In the genomic region with DNA sequence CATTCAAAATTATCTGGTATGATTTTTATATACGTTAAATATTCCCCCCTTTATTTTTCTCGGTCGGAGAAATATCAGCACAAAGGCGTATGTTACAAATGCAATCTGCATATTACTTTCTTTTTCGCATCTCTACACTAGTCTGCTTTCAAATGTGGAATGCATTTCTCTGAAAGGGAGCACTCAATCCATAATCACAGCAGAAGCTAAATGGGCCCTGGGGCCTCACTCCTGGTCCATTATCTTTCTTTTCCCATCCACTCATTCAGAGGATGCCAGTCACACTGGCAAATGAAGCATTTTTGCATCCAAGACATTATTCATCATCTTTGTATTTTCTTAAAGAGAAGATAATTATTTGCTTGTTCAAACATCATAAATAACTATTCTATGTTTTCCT, we compare ENCODE assay signal across 24 cellular contexts.
"Had no signal": no experiment of that assay in that cellular context is flagged by ENCODE, and none has a peak within 500 bp of the region (broad histone marks: within the 10 kb centered on the region; RNA-seq: fewer than 3 reads in every experiment).

No MANE protein-coding gene starts in this region.

- H3K4me1 ChIP-seq: esophagus squamous epithelium, lower lobe of right lung, pancreas, right atrium auricular region, suprapubic skin, upper lobe of right lung, uterus had no signal

- H3K36me3 Mint-ChIP-seq: naive thymus-derived CD8-positive, alpha-beta T cell had no signal

- H3K4me3 ChIP-seq: esophagus squamous epithelium, lower lobe of right lung, pancreas, right atrium auricular region, smooth muscle cell, suprapubic skin, transverse colon, upper lobe of right lung, uterus had no signal

- DNase-seq: cortex of kidney; effector memory CD8-positive, alpha-beta T cell; erythroblast; esophagus squamous epithelium; head of caudate nucleus; left ventricle myocardium superior; lower lobe of right lung; naive thymus-derived CD8-positive, alpha-beta T cell; nephron progenitor cell; occipital lobe; pancreas; stimulated activated CD4-positive, alpha-beta T cell treated with anti-CD3 and anti-CD28 coated beads, Interleukin-12 subunit alpha, Interleukin-12 subunit beta, amount 100 ng/mL, for 4 hours; stimulated activated CD4-positive, alpha-beta T cell treated with anti-CD3 and anti-CD28 coated beads, Interleukin-1b, Interleukin-23, amount 100 ng/mL, for 48 hours; stimulated activated CD4-positive, alpha-beta T cell treated with anti-CD3 and anti-CD28 coated beads, Interleukin-4, amount 100 ng/mL, for 1 hour; stimulated activated CD8-positive, alpha-beta memory T cell treated with anti-CD3 and anti-CD28 coated beads, Interleukin-4, amount 100 ng/mL, for 48 hours; stimulated activated naive CD4-positive, alpha-beta T cell; stimulated activated naive CD8-positive, alpha-beta T cell treated with anti-CD3 and anti-CD28 coated beads, Interleukin-15, amount 100 ng/mL, for 72 hours; transverse colon; upper lobe of right lung; uterus had no signal

- H3K27ac ChIP-seq: esophagus squamous epithelium, lower lobe of right lung, pancreas, right atrium auricular region, suprapubic skin, transverse colon, upper lobe of right lung, uterus had no signal

- ATAC-seq: effector memory CD8-positive, alpha-beta T cell; left ventricle myocardium superior; lower lobe of right lung; naive thymus-derived CD8-positive, alpha-beta T cell; sciatic nerve; stimulated activated naive CD8-positive, alpha-beta T cell treated with anti-CD3 and anti-CD28 coated beads, Interleukin-15, amount 100 ng/mL, for 72 hours; upper lobe of right lung had no signal

- H3K36me3 ChIP-seq: esophagus squamous epithelium, lower lobe of right lung, pancreas, right atrium auricular region, suprapubic skin, transverse colon, upper lobe of right lung, uterus had no signal

- H3K4me3 Mint-ChIP-seq: effector memory CD8-positive, alpha-beta T cell; naive thymus-derived CD8-positive, alpha-beta T cell; nephron progenitor cell; stimulated activated naive CD8-positive, alpha-beta T cell treated with anti-CD3 and anti-CD28 coated beads, Interleukin-15, amount 100 ng/mL, for 72 hours had no signal

- H3K4me1 Mint-ChIP-seq: naive thymus-derived CD8-positive, alpha-beta T cell; nephron progenitor cell; stimulated activated naive CD8-positive, alpha-beta T cell treated with anti-CD3 and anti-CD28 coated beads, Interleukin-15, amount 100 ng/mL, for 72 hours had no signal

- H3K27me3 ChIP-seq: esophagus squamous epithelium, pancreas, right atrium auricular region, suprapubic skin, transverse colon, upper lobe of right lung, uterus had no signal

- H3K27me3 Mint-ChIP-seq: effector memory CD8-positive, alpha-beta T cell; naive thymus-derived CD8-positive, alpha-beta T cell; stimulated activated naive CD8-positive, alpha-beta T cell treated with anti-CD3 and anti-CD28 coated beads, Interleukin-15, amount 100 ng/mL, for 72 hours had no signal

- H3K27ac Mint-ChIP-seq: effector memory CD8-positive, alpha-beta T cell; naive thymus-derived CD8-positive, alpha-beta T cell; nephron progenitor cell; stimulated activated naive CD8-positive, alpha-beta T cell treated with anti-CD3 and anti-CD28 coated beads, Interleukin-15, amount 100 ng/mL, for 72 hours had no signal

- H3K4me2 ChIP-seq: smooth muscle cell had no signal

- H3K9me3 ChIP-seq: esophagus squamous epithelium, lower lobe of right lung, pancreas, right atrium auricular region, suprapubic skin, transverse colon, upper lobe of right lung, uterus had no signal
